In genomic region chr5:181173420-181174342, GRCh38 we compare ENCODE assay signal across 8 cellular contexts. TPM values are rescaled to one million over a fixed set of nuclear protein-coding genes. Genes with fewer than 3 reads are reported as not detected.
A peak's percentile ranks its signal among the peaks of the same experiment; 100 is the strongest.
DNase-seq lines count a peak whose midpoint lies in the region; ATAC-seq and TF ChIP-seq lines count a peak whose summit lies in the region.

No MANE protein-coding gene starts in this region.

- no peak overlapping the region for H3K14ac ChIP-seq in mesenchymal stem cell (ENCODE audit: low read length in 2 of 2)

- no peaks in the 10 kb centered on the region for H3K9me3 ChIP-seq in CD4-positive, CD25-positive, alpha-beta regulatory T cell (ENCODE audit: control insufficient read depth in 2 of 2, low read length in 2 of 2)
- H3K9me3 ChIP-seq in MG63 (no peaks in the 10 kb centered on the region), mesenchymal stem cell (ENCODE audit: control insufficient read depth, low read length) (no peaks in the 10 kb centered on the region), esophagus squamous epithelium (no peaks in the 10 kb centered on the region), uterus (no peaks in the 10 kb centered on the region)

- H4K91ac ChIP-seq in mesenchymal stem cell (ENCODE audit: low read length): no peak overlapping the region

- TF ChIP-seq POLR2A in esophagus squamous epithelium (IDR thresholded peaks at IDR 0.05): no peak
- no peak for TF ChIP-seq POLR2A in uterus (IDR thresholded peaks at IDR 0.05)

- peak overlapping the region; percentile 19 for H3K4me3 ChIP-seq in CD4-positive, CD25-positive, alpha-beta regulatory T cell (ENCODE audit: low read depth, low read length)
- H3K4me3 ChIP-seq in MG63 (peak overlapping the region; percentile 41), mesenchymal stem cell (ENCODE audit: insufficient read depth in 1 of 2, low read depth in 1 of 2, low read length in 2 of 2) (peak overlapping the region in 1 of 2 experiments; percentile 59), esophagus squamous epithelium (no peak overlapping the region), uterus (no peak overlapping the region)

- 2% methylated on average over 49 of the region's 50 CpGs for WGBS in mesenchymal stem cell
- WGBS in esophagus squamous epithelium, 2 donors: 7 to 14% methylated on average over 29 to 34 of the region's 50 CpGs

- intact Hi-C loops in esophagus squamous epithelium (cut with DNase I): no loop called here
- intact Hi-C loops in uterus (cut with DNase I; ENCODE audit: low total_unique reads): no loop called here

- peak; percentile 59 to 61 for ATAC-seq in CD4-positive, CD25-positive, alpha-beta regulatory T cell (ENCODE audit: low read depth in 2 of 2)
- peak; percentile 44 for ATAC-seq in GM21576 (IDR thresholded peaks at IDR 0.05; ENCODE audit: unreplicated experiment)

- peak overlapping the region; percentile 81 to 93 (median 83) for H3K4me3 Mint-ChIP-seq in CD4-positive, CD25-positive, alpha-beta regulatory T cell
- peak overlapping the region; percentile 96 for H3K4me3 Mint-ChIP-seq in activated naive CD8-positive, alpha-beta T cell

- no peak overlapping the region for H2AK5ac ChIP-seq in mesenchymal stem cell (ENCODE audit: low read length, severe bottlenecking)

- no peaks in the 10 kb centered on the region for H3K79me1 ChIP-seq in mesenchymal stem cell (replicated peaks; ENCODE audit: low read length, poor library complexity, severe bottlenecking)

- peaks cover 6% of the 10 kb centered on the region for H3K4me1 ChIP-seq in CD4-positive, CD25-positive, alpha-beta regulatory T cell (ENCODE audit: control insufficient read depth, insufficient read depth, low read length, poor library complexity, severe bottlenecking)
- H3K4me1 ChIP-seq in mesenchymal stem cell (ENCODE audit: control insufficient read depth, insufficient read depth, low read depth, low read length) (peaks cover 23% of the 10 kb centered on the region), esophagus squamous epithelium (peaks cover 0 to 38% (median 5%) of the 10 kb centered on the region in 3 donors), uterus (no peaks in the 10 kb centered on the region)

- peak in 2 of 3 donors; percentile 68 to 83 for DNase-seq in CD4-positive, CD25-positive, alpha-beta regulatory T cell
- peak; percentile 93 for DNase-seq in MG63
- peak; percentile 52 for DNase-seq in mesenchymal stem cell
- DNase-seq in esophagus squamous epithelium (lab: John Stamatoyannopoulos, UW): no peak
- no peak for DNase-seq in uterus
- no peak for DNase-seq in SHP77 (lab: John Stamatoyannopoulos, UW)

- H2BK15ac ChIP-seq in mesenchymal stem cell (ENCODE audit: low read depth, poor library complexity, severe bottlenecking): no peak overlapping the region

- H4K8ac ChIP-seq in mesenchymal stem cell (ENCODE audit: low read length): no peak overlapping the region

- peaks cover 13 to 34% (median 22%) of the 10 kb centered on the region in 4 donors for H3K4me1 Mint-ChIP-seq in CD4-positive, CD25-positive, alpha-beta regulatory T cell
- H3K4me1 Mint-ChIP-seq in activated naive CD8-positive, alpha-beta T cell (ENCODE audit: low read depth): peaks cover 41% of the 10 kb centered on the region

- no peak overlapping the region for H2BK5ac ChIP-seq in mesenchymal stem cell (ENCODE audit: low read depth, low read length, poor library complexity, severe bottlenecking)

- TF ChIP-seq CTCF in esophagus squamous epithelium (IDR thresholded peaks at IDR 0.05): no peak
- TF ChIP-seq CTCF in uterus (IDR thresholded peaks at IDR 0.05): no peak

- H3K27ac Mint-ChIP-seq in CD4-positive, CD25-positive, alpha-beta regulatory T cell: peak overlapping the region in 1 of 3 donors; percentile 86
- H3K27ac Mint-ChIP-seq in activated naive CD8-positive, alpha-beta T cell: peak overlapping the region; percentile 99

- no peaks in the 10 kb centered on the region for H3K36me3 Mint-ChIP-seq in CD4-positive, CD25-positive, alpha-beta regulatory T cell
- no peaks in the 10 kb centered on the region for H3K36me3 Mint-ChIP-seq in activated naive CD8-positive, alpha-beta T cell

- no peak overlapping the region for H3K27ac ChIP-seq in CD4-positive, CD25-positive, alpha-beta regulatory T cell (ENCODE audit: insufficient read depth, low read length, poor library complexity, severe bottlenecking)
- H3K27ac ChIP-seq in mesenchymal stem cell (ENCODE audit: low read length, poor library complexity, severe bottlenecking) (no peak overlapping the region), esophagus squamous epithelium (no peak overlapping the region), uterus (no peak overlapping the region)

- no peak overlapping the region for H2BK120ac ChIP-seq in mesenchymal stem cell (ENCODE audit: low read depth, low read length)

- H3K9ac ChIP-seq in mesenchymal stem cell (ENCODE audit: low read length): no peak overlapping the region

- H2AFZ ChIP-seq in mesenchymal stem cell (ENCODE audit: low read depth, low read length): no peak overlapping the region

- no peak overlapping the region for H3K18ac ChIP-seq in mesenchymal stem cell (ENCODE audit: low read depth in 1 of 2, low read length in 2 of 2)

- H3K4ac ChIP-seq in mesenchymal stem cell (ENCODE audit: low read depth in 1 of 2, low read length in 2 of 2): no peak overlapping the region

- no peak overlapping the region for H3K23ac ChIP-seq in mesenchymal stem cell (ENCODE audit: low read length in 2 of 2)

- H3K9me3 Mint-ChIP-seq in CD4-positive, CD25-positive, alpha-beta regulatory T cell: peaks cover 0 to 7% (median 0%) of the 10 kb centered on the region in 7 donors
- H3K9me3 Mint-ChIP-seq in activated naive CD8-positive, alpha-beta T cell (ENCODE audit: low read depth): no peaks in the 10 kb centered on the region

- peak overlapping the region; percentile 20 for H3K4me2 ChIP-seq in mesenchymal stem cell (ENCODE audit: low read length, poor library complexity, severe bottlenecking)

- no peak overlapping the region for H2BK12ac ChIP-seq in mesenchymal stem cell (ENCODE audit: low read length in 2 of 2)

- H3K27me3 ChIP-seq in CD4-positive, CD25-positive, alpha-beta regulatory T cell (ENCODE audit: control insufficient read depth, insufficient read depth, low read length): peaks cover 24% of the 10 kb centered on the region
- H3K27me3 ChIP-seq in MG63 (no peaks in the 10 kb centered on the region), mesenchymal stem cell (ENCODE audit: control insufficient read depth in 1 of 2, insufficient read depth in 1 of 2, low read length in 2 of 2) (peaks cover 3 to 19% of the 10 kb centered on the region in 2 experiments), esophagus squamous epithelium (peaks cover 0 to 93% (median 10%) of the 10 kb centered on the region in 4 donors), uterus (peaks cover 13 to 67% of the 10 kb centered on the region in 2 donors)

- H3K36me3 ChIP-seq in CD4-positive, CD25-positive, alpha-beta regulatory T cell (ENCODE audit: control insufficient read depth, insufficient read depth, low read length): no peaks in the 10 kb centered on the region
- H3K36me3 ChIP-seq in MG63: no peaks in the 10 kb centered on the region
- H3K36me3 ChIP-seq in mesenchymal stem cell (ENCODE audit: control insufficient read depth in 1 of 2, insufficient read depth in 2 of 2, low read depth in 1 of 2, low read length in 2 of 2): no peaks in the 10 kb centered on the region
- no peaks in the 10 kb centered on the region for H3K36me3 ChIP-seq in esophagus squamous epithelium
- no peaks in the 10 kb centered on the region for H3K36me3 ChIP-seq in uterus

- H3K27me3 Mint-ChIP-seq in CD4-positive, CD25-positive, alpha-beta regulatory T cell: peaks cover 78% of the 10 kb centered on the region
- no peaks in the 10 kb centered on the region for H3K27me3 Mint-ChIP-seq in activated naive CD8-positive, alpha-beta T cell

RNA-seq across cellular contexts. Expression of gene OR2V2, which starts 26.3 kb away (rescaled TPM):
- not detected for total RNA-seq in CD4-positive, CD25-positive, alpha-beta regulatory T cell
- polyA plus RNA-seq in CD4-positive, CD25-positive, alpha-beta regulatory T cell: not detected
- not detected in 2 replicates for total RNA-seq in MG63 (2014; rRNA removed; shearing (Covaris generic); ENCODE audit: low replicate concordance)
- not detected for polyA plus RNA-seq in mesenchymal stem cell (2013, experiment 1 of 2)
- not detected for polyA plus RNA-seq in mesenchymal stem cell (2013, experiment 2 of 2)
- not detected for total RNA-seq in esophagus squamous epithelium
- total RNA-seq in uterus: not detected

RNA-seq across cellular contexts. Expression of gene TRIM7, which starts 31.3 kb away (rescaled TPM):
- 0.72 TPM for total RNA-seq in CD4-positive, CD25-positive, alpha-beta regulatory T cell
- under 1 TPM in 2 of 4 donors, not detected in 2; 0.16 to 0.47 TPM for polyA plus RNA-seq in CD4-positive, CD25-positive, alpha-beta regulatory T cell
- total RNA-seq in MG63 (2014; rRNA removed; shearing (Covaris generic); ENCODE audit: low replicate concordance): 15.6 and 22.6 TPM in 2 replicates
- 1.8 TPM for polyA plus RNA-seq in mesenchymal stem cell (2013, experiment 1 of 2)
- 1.4 TPM for polyA plus RNA-seq in mesenchymal stem cell (2013, experiment 2 of 2)
- total RNA-seq in esophagus squamous epithelium: 10 to 100 TPM; 44.8 to 80.6 (median 54.5) TPM
- 1 to 10 TPM; 1.2 to 7.7 (median 1.6) TPM for total RNA-seq in uterus

RNA-seq across cellular contexts. Expression of gene OR2V1, which starts 42.7 kb away (rescaled TPM):
- not detected for total RNA-seq in CD4-positive, CD25-positive, alpha-beta regulatory T cell
- not detected for polyA plus RNA-seq in CD4-positive, CD25-positive, alpha-beta regulatory T cell
- not detected in 2 replicates for total RNA-seq in MG63 (2014; rRNA removed; shearing (Covaris generic); ENCODE audit: low replicate concordance)
- polyA plus RNA-seq in mesenchymal stem cell (2013, experiment 1 of 2): not detected
- polyA plus RNA-seq in mesenchymal stem cell (2013, experiment 2 of 2): not detected
- total RNA-seq in esophagus squamous epithelium: not detected
- not detected for total RNA-seq in uterus

RNA-seq across cellular contexts. Expression of gene TRIM41, which starts 49.4 kb away (rescaled TPM):
- total RNA-seq in CD4-positive, CD25-positive, alpha-beta regulatory T cell: 40.8 TPM
- polyA plus RNA-seq in CD4-positive, CD25-positive, alpha-beta regulatory T cell: 1 to 10 TPM in 2 of 4 donors, under 1 TPM in 2; 0.67 to 1.6 (median 0.87) TPM
- 31.9 and 43.0 TPM in 2 replicates for total RNA-seq in MG63 (2014; rRNA removed; shearing (Covaris generic); ENCODE audit: low replicate concordance)
- polyA plus RNA-seq in mesenchymal stem cell (2013, experiment 1 of 2): 19.1 TPM
- 19.0 TPM for polyA plus RNA-seq in mesenchymal stem cell (2013, experiment 2 of 2)
- total RNA-seq in esophagus squamous epithelium: 10 to 100 TPM; 12.0 to 22.1 (median 13.8) TPM
- total RNA-seq in uterus: 10 to 100 TPM in 2 of 4 donors, 1 to 10 TPM in 2; 4.7 to 18.8 (median 12.2) TPM

Comparison
In these comparisons a context has a peak if more than half of its experiments do, and no peak if none do; other contexts are left out.
1. DNase-seq: peak in CD4-positive, CD25-positive, alpha-beta regulatory T cell (2 of 3), MG63 (single experiment) and mesenchymal stem cell (single experiment); none in esophagus squamous epithelium (single experiment), uterus (0 of 2) and SHP77 (0 of 2).
2. H3K4me3 ChIP-seq: peak in CD4-positive, CD25-positive, alpha-beta regulatory T cell (single experiment) and MG63 (single experiment); none in esophagus squamous epithelium (0 of 4) and uterus (0 of 2).